Comparison of ENCODE assay signal across 1 cellular context in genomic region chr2:135741395-135742306, GRCh38.
TF ChIP-seq lines count a peak whose summit lies in the region.

Gene UBXN4, plus strand, starts transcription at chr2:135741855. Its CDS starts 75 bp downstream, at chr2:135741930.

TF ChIP-seq in WTC11, 78 proteins besides CTCF, POLR2A, EP300 and RAD21 (continued from another document and continues in another):
- TF ChIP-seq PRDM15 (CRISPR knock-in tag; IDR thresholded peaks at IDR 0.05) (0 out of 2 replicates have a peak, but pooled peaks have one; percentile 9), ZNF121 (CRISPR knock-in tag; IDR thresholded peaks at IDR 0.05) (no peak), NFATC4 (CRISPR knock-in tag; IDR thresholded peaks at IDR 0.05) (no peak), ZNF232 (CRISPR knock-in tag; IDR thresholded peaks at IDR 0.05) (peak; percentile 60; the same call in 1 of the 2 replicates), ZNF317 (CRISPR knock-in tag; IDR thresholded peaks at IDR 0.05; ENCODE audit: borderline replicate concordance, low read depth) (0 out of 2 replicates have a peak, but pooled peaks have one; percentile 28), GRHL2 (CRISPR knock-in tag; IDR thresholded peaks at IDR 0.05; ENCODE audit: insufficient replicate concordance, severe bottlenecking) (no peak), E2F5 (CRISPR knock-in tag; IDR thresholded peaks at IDR 0.05) (peak; percentile 90), CREM (CRISPR knock-in tag; IDR thresholded peaks at IDR 0.05) (peak; percentile 88), ZNF425 (CRISPR knock-in tag; conservative IDR thresholded peaks at IDR 0.05) (no peak), HMGXB4 (CRISPR knock-in tag; IDR thresholded peaks at IDR 0.05) (peak; percentile 97), CREB1 (CRISPR knock-in tag; IDR thresholded peaks at IDR 0.05) (peak; percentile 61; the same call in 1 of the 2 replicates), IRF1 (CRISPR knock-in tag; IDR thresholded peaks at IDR 0.05) (0 out of 2 replicates have a peak, but pooled peaks have one; percentile 32), ZNF396 (CRISPR knock-in tag; IDR thresholded peaks at IDR 0.05; ENCODE audit: borderline replicate concordance) (no peak), GABPB1 (CRISPR knock-in tag; IDR thresholded peaks at IDR 0.05) (peak; percentile 69; the same call in 1 of the 2 replicates), FOXJ3 (CRISPR knock-in tag; IDR thresholded peaks at IDR 0.05; ENCODE audit: borderline replicate concordance) (no peak), FOXK1 (CRISPR knock-in tag; IDR thresholded peaks at IDR 0.05) (peak; percentile 49; the same call in 1 of the 2 replicates), NFE2L1 (CRISPR knock-in tag; IDR thresholded peaks at IDR 0.05) (no peak; the same call in 1 of the 2 replicates), ZNF416 (CRISPR knock-in tag; IDR thresholded peaks at IDR 0.05) (no peak; the same call in 1 of the 2 replicates), ARID4B (CRISPR knock-in tag; IDR thresholded peaks at IDR 0.05; ENCODE audit: borderline replicate concordance) (peak; percentile 50; the same call in 1 of the 2 replicates), ELF4 (CRISPR knock-in tag; IDR thresholded peaks at IDR 0.05; ENCODE audit: low read depth) (no peak), PREB (CRISPR knock-in tag; IDR thresholded peaks at IDR 0.05; ENCODE audit: borderline replicate concordance) (no peak), JAZF1 (CRISPR knock-in tag; IDR thresholded peaks at IDR 0.05) (no peak), TEAD1 (CRISPR knock-in tag; IDR thresholded peaks at IDR 0.05) (peak; percentile 81), ZBTB21 (CRISPR knock-in tag; IDR thresholded peaks at IDR 0.05; ENCODE audit: borderline replicate concordance) (0 out of 2 replicates have a peak, but pooled peaks have one; percentile 16), SMAD3 (CRISPR knock-in tag; IDR thresholded peaks at IDR 0.05; ENCODE audit: borderline replicate concordance) (peak; percentile 20; the same call in 1 of the 2 replicates), ZSCAN18 (CRISPR knock-in tag; IDR thresholded peaks at IDR 0.05) (no peak), E2F1 (CRISPR knock-in tag; IDR thresholded peaks at IDR 0.05) (peak; percentile 69; the same call in 1 of the 2 replicates), AFF4 (CRISPR knock-in tag; IDR thresholded peaks at IDR 0.05; ENCODE audit: borderline replicate concordance) (no peak), USF1 (CRISPR knock-in tag; IDR thresholded peaks at IDR 0.05) (peak; percentile 45; the same call in 1 of the 2 replicates), SP1 (CRISPR knock-in tag; conservative IDR thresholded peaks at IDR 0.05) (peak; percentile 65; the same call in 1 of the 2 replicates), ESRRA (CRISPR knock-in tag; IDR thresholded peaks at IDR 0.05; ENCODE audit: borderline replicate concordance) (no peak)
